In genomic region chr15:67730135-67730534, GRCh38 we compare ENCODE assay signal across 7 cellular contexts.
"Had no signal": no experiment of that assay in that cellular context is flagged by ENCODE, and none has a peak within 500 bp of the region (broad histone marks: within the 10 kb centered on the region; RNA-seq: fewer than 3 reads in every experiment).

No MANE protein-coding gene starts in this region.

- ATAC-seq: K562 had no signal

- DNase-seq: H9, HCEC 1CT, IMR-90, KG1 had no signal

- H2AFZ ChIP-seq: GM23338 had no signal

- H3K4me2 ChIP-seq: GM23338 had no signal

- H3K27ac ChIP-seq: HL-60 had no signal

- H3K4me3 ChIP-seq: GM23338, K562 had no signal
